14 cellular contexts compared by ENCODE assay signal in genomic region chr2:205747827-205748386, GRCh38.
A peak's percentile ranks its signal among the peaks of the same experiment; 100 is the strongest.
DNase-seq lines count a peak whose midpoint lies in the region; ATAC-seq, FAIRE-seq and TF ChIP-seq lines count a peak whose summit lies in the region.
"Had no signal": no experiment of that assay in that cellular context is flagged by ENCODE, and none has a peak within 500 bp of the region (broad histone marks: within the 10 kb centered on the region; RNA-seq: fewer than 3 reads in every experiment).

No MANE protein-coding gene starts in this region.

- H2BK15ac ChIP-seq in H1 (ENCODE audit: low read length) = no peak overlapping the region

- CTCF ChIA-PET in A549 (lab: Yijun Ruan, JAX) (interaction anchor here (0.8 to 1.7 kb wide), 2 partner anchors 46 to 178 kb away, joined by 4 to 7 read pairs; no protein-coding TSS in a partner anchor), H1 (lab: Charles Lee; ENCODE audit: partially characterized antibody) (interaction anchor here (0.8 to 6.4 kb wide), 9 partner anchors 10 to 178 kb away, joined by 3 to 38 read pairs (median 3); no protein-coding TSS in a partner anchor)

- no peak overlapping the region for H3K18ac ChIP-seq in H1 (ENCODE audit: extremely low read depth, low read length)

- H4K91ac ChIP-seq in H1 (replicated peaks; ENCODE audit: insufficient read length, low read length) = no peak overlapping the region

- peak overlapping the region; percentile 30 for H2BK120ac ChIP-seq in H1 (replicated peaks; ENCODE audit: low read depth, low read length)

- FAIRE-seq in A549 (lab: Jason Lieb, UNC) = no peak
- FAIRE-seq in H1 (lab: Jason Lieb, UNC) = no peak
- FAIRE-seq: GM12878 had no signal

- TF ChIP-seq CTCF in A549 (IDR thresholded peaks at IDR 0.05) (no peak), H1 (IDR thresholded peaks at IDR 0.05; ENCODE audit: control extremely low read depth in 1 of 3, insufficient read depth in 1 of 3, low read depth in 1 of 3, low read length in 3 of 3) (no peak)

- H4K20me1 ChIP-seq in H1 (replicated peaks in 1 of 2; ENCODE audit: control insufficient read depth in 1 of 2, insufficient read depth in 2 of 2, low read length in 2 of 2) = no peaks in the 10 kb centered on the region

- peak overlapping the region; percentile 97; the same call in 1 of the 2 replicates for H2BK5ac ChIP-seq in H1 (ENCODE audit: low read depth, low read length)

- H3K56ac ChIP-seq in H1 (replicated peaks; ENCODE audit: insufficient read length, low read depth, low read length) = no peak overlapping the region

- no peaks in the 10 kb centered on the region for H3K27me3 ChIP-seq in H1 (replicated peaks in 1 of 4; ENCODE audit: control insufficient read depth in 3 of 4, extremely low read depth in 1 of 4, insufficient read depth in 3 of 4, low read length in 3 of 4)
- H3K27me3 ChIP-seq in muscle layer of colon (ENCODE audit: control insufficient read depth in 1 of 2, insufficient read depth in 2 of 2, low read length in 2 of 2) = no peaks in the 10 kb centered on the region

- H2AFZ ChIP-seq in H1 (ENCODE audit: low read length) = no peak overlapping the region

- H2AK5ac ChIP-seq in H1 (ENCODE audit: low read depth, low read length) = peak overlapping the region; percentile 54; the same call in 1 of the 2 replicates

- no peak for TF ChIP-seq EP300 in A549 (IDR thresholded peaks at IDR 0.05)
- TF ChIP-seq EP300 in H1 (IDR thresholded peaks at IDR 0.05; ENCODE audit: borderline replicate concordance in 1 of 2, low read depth in 2 of 2, low read length in 2 of 2) = no peak

- no peak overlapping the region for H4K8ac ChIP-seq in H1 (ENCODE audit: extremely low read depth, insufficient read depth, low read length)

- intact Hi-C loops in posterior vena cava (cut with DNase I) = no loop called here

- TF ChIP-seq RAD21 in A549 (conservative IDR thresholded peaks at IDR 0.05 in 1 of 2, IDR thresholded peaks at IDR 0.05 in 1 of 2) (no peak), H1 (IDR thresholded peaks at IDR 0.05 in 1 of 2, conservative IDR thresholded peaks at IDR 0.05 in 1 of 2; ENCODE audit: low read depth in 2 of 2, low read length in 2 of 2) (no peak)

- POLR2A ChIA-PET in A549 (lab: Yijun Ruan, JAX) = interaction anchor here (0.9 to 1.6 kb wide), 3 partner anchors 16 to 66 kb away, joined by 4 to 13 read pairs (median 6); partner anchors contain the start of gene NRP2
- POLR2A ChIA-PET in H1 (lab: Charles Lee; ENCODE audit: partially characterized antibody) = interaction anchor here (1.2 kb wide), 1 partner anchor 15 kb away, joined by 3 read pairs; no protein-coding TSS in a partner anchor

- H3K23ac ChIP-seq in H1 (ENCODE audit: insufficient read length) = no peak overlapping the region

- TF ChIP-seq POLR2A in A549 (IDR thresholded peaks at IDR 0.05; ENCODE audit: low read length) = no peak
- no peak for TF ChIP-seq POLR2A in H1 (IDR thresholded peaks at IDR 0.05; ENCODE audit: control extremely low read depth in 1 of 2, low read depth in 2 of 2, low read length in 2 of 2)

- H3K79me2 ChIP-seq in H1 (ENCODE audit: control insufficient read depth in 1 of 2, insufficient read depth in 2 of 2, low read length in 2 of 2) = no peaks in the 10 kb centered on the region

- H3K36me3 ChIP-seq in H1 (ENCODE audit: control insufficient read depth in 2 of 4, insufficient read depth in 4 of 4, low read length in 3 of 4) (peaks cover 0 to 25% (median 11%) of the 10 kb centered on the region in 4 experiments; a peak in 6 of 8 replicates), muscle layer of colon (ENCODE audit: insufficient read depth, low read length) (peaks cover 92% of the 10 kb centered on the region)

- peak overlapping the region; percentile 59 for H3K4me2 ChIP-seq in A549
- 0 out of 4 replicates have a peak overlapping the region, but pooled peaks of 1 of the 2 experiments have one; percentile 40 for H3K4me2 ChIP-seq in H1 (ENCODE audit: insufficient read depth in 1 of 2, low read depth in 2 of 2, low read length in 2 of 2)

- 83% methylated on average over 11 of the region's 11 CpGs for WGBS in A549 (ENCODE audit: missing lambda C conversion rate)
- WGBS in H1 (ENCODE audit: extremely low coverage in 1 of 2, insufficient coverage in 1 of 2, insufficient read length in 1 of 2, insufficient replicate concordance in 2 of 2, low coverage in 1 of 2, low lambda C conversion rate in 2 of 2, missing lambda C conversion rate in 1 of 2), 2 experiments = 89% methylated on average over 11 of the region's 11 CpGs; no CpG with 5 or more reads in 1 of the 2 experiments

- H3K4me1 ChIP-seq in A549 (peaks cover 78% of the 10 kb centered on the region), H1 (replicated peaks in 1 of 4; ENCODE audit: control insufficient read depth in 3 of 4, insufficient read depth in 4 of 4, low read length in 3 of 4) (peaks cover 6 to 17% (median 9%) of the 10 kb centered on the region in 4 experiments; a peak in 6 of 7 replicates), muscle layer of colon (ENCODE audit: insufficient read depth, low read length) (peaks cover 77% of the 10 kb centered on the region)

- H3K9me3 ChIP-seq in A549 (no peaks in the 10 kb centered on the region), H1 (ENCODE audit: insufficient read depth in 2 of 2, low read depth in 1 of 2, low read length in 1 of 2) (no peaks in the 10 kb centered on the region), muscle layer of colon (ENCODE audit: low read length) (no peaks in the 10 kb centered on the region)

- H3K23me2 ChIP-seq in H1 (ENCODE audit: low read depth, low read length) = no peaks in the 10 kb centered on the region

- H3K14ac ChIP-seq in H1 (ENCODE audit: insufficient read length) = no peak overlapping the region

- DNase-seq in A549 (ENCODE audit: low read depth in 1 of 2, low spot score in 1 of 2) (peak in 1 of 2 experiments; percentile 29), M059J (ENCODE audit: low read depth) (peak; percentile 82), H1 (ENCODE audit: low read depth in 1 of 2, low spot score in 2 of 2) (no peak), posterior vena cava (ENCODE audit: low spot score) (no peak), pons (ENCODE audit: low spot score) (no peak)
- DNase-seq: activated CD4-positive, alpha-beta T cell treated with anti-CD3 and anti-CD28 coated beads, Interleukin-2, amount 10 ng/mL, durations not matched to agents 7 days and 5 days; CD4-positive, CD25-positive, alpha-beta regulatory T cell; effector CD8-positive, alpha-beta T cell; NCI-H1092 treated with DMSO at 0.1 percent for 48 hours; trophoblast cell had no signal

- ATAC-seq in A549 (no peak), HG03108 (IDR thresholded peaks at IDR 0.05; ENCODE audit: unreplicated experiment) (no peak), GM18502 (IDR thresholded peaks at IDR 0.05; ENCODE audit: poor library complexity, unreplicated experiment) (no peak)
- ATAC-seq: GM12878 had no signal

- H3K4me3 ChIP-seq in A549 (no peak overlapping the region), H1 (ENCODE audit: extremely low read depth in 1 of 4, insufficient read depth in 2 of 4, low read depth in 3 of 4, low read length in 4 of 4) (no peak overlapping the region), muscle layer of colon (ENCODE audit: low read depth in 1 of 2, low read length in 2 of 2) (no peak overlapping the region)
- H3K4me3 ChIP-seq: GM12878 had no signal

- H2BK12ac ChIP-seq in H1 (ENCODE audit: low read depth, low read length) = peak overlapping the region; percentile 32; the same call in 1 of the 2 replicates

- no peak overlapping the region for H4K5ac ChIP-seq in H1 (ENCODE audit: insufficient read length, low read depth, low read length)

- H3K9ac ChIP-seq in H1 (replicated peaks in 1 of 4; ENCODE audit: extremely low read depth in 1 of 4, low read depth in 3 of 4, low read length in 3 of 4) = no peak overlapping the region
- no peak overlapping the region for H3K9ac ChIP-seq in muscle layer of colon (ENCODE audit: low read length)

- peak overlapping the region; percentile 4; the same call in 1 of the 2 replicates for H2BK20ac ChIP-seq in H1 (ENCODE audit: low read length)

- no peak overlapping the region for H3K4ac ChIP-seq in H1 (replicated peaks; ENCODE audit: insufficient read length, low read depth, low read length)

- no peaks in the 10 kb centered on the region for H3K79me1 ChIP-seq in H1 (ENCODE audit: low read depth, low read length)

- H3K27ac ChIP-seq in A549 (peak overlapping the region; percentile 87 to 94), H1 (ENCODE audit: low read depth, low read length) (no peak overlapping the region), muscle layer of colon (ENCODE audit: low read depth, low read length) (peak overlapping the region; percentile 82)

TF ChIP-seq in A549, 52 proteins besides CTCF, POLR2A, EP300 and RAD21:
- TF ChIP-seq ESRRA (IDR thresholded peaks at IDR 0.05; ENCODE audit: borderline replicate concordance, low read length) (no peak), USF2 (IDR thresholded peaks at IDR 0.05) (peak; percentile 75)

TF ChIP-seq in H1, 55 proteins besides CTCF, POLR2A, EP300 and RAD21 (continues in another document):
- TF ChIP-seq RXRA (IDR thresholded peaks at IDR 0.05; ENCODE audit: insufficient read depth, low read depth, low read length) (no peak), EZH2 (IDR thresholded peaks at IDR 0.05; ENCODE audit: low read depth, low read length, severe bottlenecking) (no peak), ATF3 (IDR thresholded peaks at IDR 0.05; ENCODE audit: insufficient read depth, low read depth, low read length) (no peak), ZNF274 (IDR thresholded peaks at IDR 0.05; ENCODE audit: borderline replicate concordance, extremely low read depth, low read length) (no peak), TBP (IDR thresholded peaks at IDR 0.05; ENCODE audit: low read depth, low read length) (no peak), NANOG (IDR thresholded peaks at IDR 0.05; ENCODE audit: insufficient read depth, low read depth, low read length, poor library complexity, severe bottlenecking) (no peak), SP1 (IDR thresholded peaks at IDR 0.05; ENCODE audit: low read depth, low read length) (no peak), BCL11A (IDR thresholded peaks at IDR 0.05; ENCODE audit: low read depth in 2 of 2, low read length in 2 of 2) (no peak), EGR1 (IDR thresholded peaks at IDR 0.05; ENCODE audit: borderline replicate concordance, low read depth, low read length) (no peak), ASH2L (IDR thresholded peaks at IDR 0.05; ENCODE audit: low read length) (no peak), SIN3A (conservative IDR thresholded peaks at IDR 0.05 in 1 of 2, IDR thresholded peaks at IDR 0.05 in 1 of 2; ENCODE audit: low read depth in 1 of 2, low read length in 2 of 2) (no peak), MAX (IDR thresholded peaks at IDR 0.05) (no peak), JUND (IDR thresholded peaks at IDR 0.05; ENCODE audit: low read length) (no peak), KDM1A (IDR thresholded peaks at IDR 0.05; ENCODE audit: borderline replicate concordance, low read length) (no peak)

Comparison
In these comparisons a context has a peak if more than half of its experiments do, and no peak if none do; other contexts are left out.
1. Of the 18 proteins assayed by ChIP-seq in both H1 and A549: peak only in H1: none; only in A549: USF2; in both: none; in neither: 17.